ENCODE assay signal across 14 cellular contexts in genomic region chr7:137948845-137949330, GRCh38.
"Had no signal": no experiment of that assay in that cellular context is flagged by ENCODE, and none has a peak within 500 bp of the region (broad histone marks: within the 10 kb centered on the region; RNA-seq: fewer than 3 reads in every experiment).

No MANE protein-coding gene starts in this region.

- DNase-seq: activated CD4-positive, alpha-beta T cell treated with anti-CD3 and anti-CD28 coated beads, Interleukin-2, amount 10 ng/mL, durations not matched to agents 7 days and 5 days; activated CD8-positive, alpha-beta memory T cell treated with anti-CD3 and anti-CD28 coated beads for 24 hours; activated naive CD4-positive, alpha-beta T cell treated with anti-CD3 and anti-CD28 coated beads, Interleukin-2, amount 50 U/mL, for 16 hours; adrenal gland; dorsolateral prefrontal cortex; hypothalamus; natural killer cell; psoas muscle; stimulated activated CD4-positive, alpha-beta T cell treated with anti-CD3 and anti-CD28 coated beads, Interleukin-2, amount 100 ng/mL, for 48 hours; stimulated activated naive CD8-positive, alpha-beta T cell treated with anti-CD3 and anti-CD28 coated beads, Interleukin-15, Interleukin-2, amounts not matched to agents 100 U/mL and 50 U/mL, for 24 hours; T-helper 1 cell; uterus had no signal

- H3K9me3 ChIP-seq: adrenal gland, psoas muscle, uterus had no signal

- H3K4me3 Mint-ChIP-seq: activated CD4-positive, alpha-beta T cell treated with anti-CD3 and anti-CD28 coated beads, Interleukin-2, amount 10 ng/mL, durations not matched to agents 7 days and 5 days; activated T-helper 17 cell treated with anti-CD3 and anti-CD28 coated beads, Interleukin-2, amount 50 U/mL, for 72 hours; natural killer cell had no signal

- H3K27ac Mint-ChIP-seq: activated CD4-positive, alpha-beta T cell treated with anti-CD3 and anti-CD28 coated beads, Interleukin-2, amount 10 ng/mL, durations not matched to agents 7 days and 5 days; natural killer cell had no signal

- H3K27ac ChIP-seq: dorsolateral prefrontal cortex, psoas muscle, uterus had no signal

- ATAC-seq: activated T-helper 17 cell treated with anti-CD3 and anti-CD28 coated beads, Interleukin-2, amount 50 U/mL, for 72 hours; esophagus mucosa; natural killer cell; stimulated activated naive CD8-positive, alpha-beta T cell treated with anti-CD3 and anti-CD28 coated beads, Interleukin-15, Interleukin-2, amounts not matched to agents 100 U/mL and 50 U/mL, for 24 hours had no signal

- H3K36me3 Mint-ChIP-seq: natural killer cell had no signal

- H3K4me3 ChIP-seq: adrenal gland, dorsolateral prefrontal cortex, psoas muscle, uterus had no signal

- H3K36me3 ChIP-seq: adrenal gland, uterus had no signal

- H3K27me3 ChIP-seq: adrenal gland, dorsolateral prefrontal cortex, uterus had no signal

- H3K9me3 Mint-ChIP-seq: activated T-helper 17 cell treated with anti-CD3 and anti-CD28 coated beads, Interleukin-2, amount 50 U/mL, for 72 hours; natural killer cell had no signal

- H3K27me3 Mint-ChIP-seq: activated CD4-positive, alpha-beta T cell treated with anti-CD3 and anti-CD28 coated beads, Interleukin-2, amount 10 ng/mL, durations not matched to agents 7 days and 5 days; activated T-helper 17 cell treated with anti-CD3 and anti-CD28 coated beads, Interleukin-2, amount 50 U/mL, for 72 hours had no signal
